9 cellular contexts compared by ENCODE assay signal in the genomic region with DNA sequence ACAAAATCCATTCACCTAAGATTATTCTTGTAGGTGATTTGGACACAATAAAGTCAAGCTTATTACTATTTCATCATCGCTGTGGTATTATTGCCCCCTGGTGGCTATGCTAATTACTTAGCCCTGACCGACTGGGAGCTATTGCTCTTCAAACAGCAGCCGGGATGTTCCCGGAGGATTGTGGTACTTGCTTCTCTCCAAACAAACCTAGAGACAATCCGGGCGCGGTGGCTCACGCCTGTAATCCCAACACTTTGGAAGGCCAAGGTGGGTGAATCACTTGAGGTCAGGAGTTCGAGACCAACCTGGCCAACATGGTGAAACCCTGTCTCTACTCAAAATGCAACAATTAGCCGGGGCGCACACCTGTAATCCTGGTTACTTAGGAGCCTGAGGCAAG. TPM values are rescaled to one million over a fixed set of nuclear protein-coding genes. Genes with fewer than 3 reads are reported as not detected.
DNase-seq lines count a peak whose midpoint lies in the region; ATAC-seq, FAIRE-seq and TF ChIP-seq lines count a peak whose summit lies in the region.
"Had no signal": no experiment of that assay in that cellular context is flagged by ENCODE, and none has a peak within 500 bp of the region (broad histone marks: within the 10 kb centered on the region; RNA-seq: fewer than 3 reads in every experiment).

No MANE protein-coding gene starts in this region.

- H3K36me3 Mint-ChIP-seq in Calu3 (ENCODE audit: insufficient read depth, unreplicated experiment), result no peaks in the 10 kb centered on the region

- H3K79me2 ChIP-seq in PC-3 (ENCODE audit: low read length) (no peaks in the 10 kb centered on the region), mammary epithelial cell (ENCODE audit: insufficient read depth, low read length) (no peaks in the 10 kb centered on the region), keratinocyte (ENCODE audit: control insufficient read depth, insufficient read depth, low read length) (no peaks in the 10 kb centered on the region)

- H3K4me3 Mint-ChIP-seq in Calu3 (ENCODE audit: low read depth, unreplicated experiment), result no peak overlapping the region

- H3K4me3 ChIP-seq in H7 (ENCODE audit: insufficient read depth, low read depth, low read length) (no peak overlapping the region), PC-3 (ENCODE audit: low read length) (no peak overlapping the region), mammary epithelial cell (replicated peaks in 1 of 3; ENCODE audit: insufficient read depth in 1 of 3, low read depth in 2 of 3, low read length in 3 of 3) (no peak overlapping the region), keratinocyte (ENCODE audit: control insufficient read depth in 2 of 3, extremely low read depth in 1 of 3, insufficient read depth in 2 of 3, low read depth in 1 of 3, low read length in 3 of 3) (no peak overlapping the region), thyroid gland (replicated peaks in 1 of 3) (no peak overlapping the region)

- no peaks in the 10 kb centered on the region for H3K27me3 ChIP-seq in H7 (ENCODE audit: control insufficient read depth, insufficient read depth, low read length)
- H3K27me3 ChIP-seq in PC-3 (ENCODE audit: low read length), result no peaks in the 10 kb centered on the region
- peaks cover 4% of the 10 kb centered on the region for H3K27me3 ChIP-seq in mammary epithelial cell (ENCODE audit: insufficient read depth, low read length)
- H3K27me3 ChIP-seq in keratinocyte (ENCODE audit: control insufficient read depth, extremely low read depth, insufficient read depth, low read length), result no peaks in the 10 kb centered on the region
- H3K27me3 ChIP-seq in thyroid gland, result no peaks in the 10 kb centered on the region

- H3K4me1 Mint-ChIP-seq in Calu3 (ENCODE audit: low read depth, unreplicated experiment), result no peaks in the 10 kb centered on the region

- H3K9me1 ChIP-seq in keratinocyte (ENCODE audit: control insufficient read depth, extremely low read depth, insufficient read depth, low read length), result no peaks in the 10 kb centered on the region

- dilution Hi-C loops in mammary epithelial cell (cut with HindIII; ENCODE audit: low sequenced_read_pairs) (loop anchor here (5.0 kb wide), 2 partner anchors 49 to 74 kb away; no protein-coding TSS in a partner anchor), keratinocyte (cut with MboI; ENCODE audit: extremely low pct_ligation_motif_present, low sequenced_read_pairs) (no loop called here)

- no peak overlapping the region for H2AFZ ChIP-seq in PC-3 (ENCODE audit: low read length)
- peak overlapping the region; percentile 31 for H2AFZ ChIP-seq in mammary epithelial cell (ENCODE audit: low read depth, low read length)
- no peak overlapping the region for H2AFZ ChIP-seq in keratinocyte (ENCODE audit: control insufficient read depth, low read length)

- H3K27me3 Mint-ChIP-seq in Calu3 (ENCODE audit: unreplicated experiment), result peaks cover under 1% of the 10 kb centered on the region

- DNase-seq in Calu3 (peak; percentile 66), H7 (peak; percentile 46), PC-3 (peak; percentile 93), mammary epithelial cell (peak; percentile 59), keratinocyte (ENCODE audit: low read depth, low spot score) (peak; percentile 40), thyroid gland (peak; percentile 36 to 37)

- TF ChIP-seq POLR2A in thyroid gland (IDR thresholded peaks at IDR 0.05), result no peak

- no peaks in the 10 kb centered on the region for H3F3A ChIP-seq in PC-3 (ENCODE audit: low read length, unreplicated experiment)

- 2% methylated on average over 9 of the region's 11 CpGs for WGBS in mammary epithelial cell (ENCODE audit: low coverage, missing lambda C conversion rate)
- WGBS in thyroid gland, 2 donors, result 31 to 37% methylated on average over 11 of the region's 11 CpGs

- no peaks in the 10 kb centered on the region for H4K20me1 ChIP-seq in PC-3 (ENCODE audit: low read length)
- no peaks in the 10 kb centered on the region for H4K20me1 ChIP-seq in mammary epithelial cell (ENCODE audit: insufficient read depth, low read length)
- no peaks in the 10 kb centered on the region for H4K20me1 ChIP-seq in keratinocyte (ENCODE audit: control insufficient read depth, extremely low read depth, insufficient read depth, low read length)

- H3K9ac ChIP-seq in PC-3 (ENCODE audit: low read length) (no peak overlapping the region), mammary epithelial cell (ENCODE audit: insufficient read depth, low read length) (no peak overlapping the region), keratinocyte (ENCODE audit: control insufficient read depth, extremely low read depth, insufficient read depth, low read length) (no peak overlapping the region)

- peak; percentile 84 for FAIRE-seq in keratinocyte (lab: Jason Lieb, UNC)

- H3K27ac ChIP-seq in PC-3 (ENCODE audit: low read length) (no peak overlapping the region), mammary epithelial cell (ENCODE audit: insufficient read depth, low read depth, low read length) (no peak overlapping the region), keratinocyte (ENCODE audit: control insufficient read depth, insufficient read depth, low read length) (no peak overlapping the region), thyroid gland (no peak overlapping the region)

- POLR2A ChIA-PET in PC-3 (lab: Charles Lee; ENCODE audit: unreplicated experiment), result interaction anchor here (0.6 to 0.8 kb wide), 3 partner anchors 220 to 729 kb away, joined by 3 to 7 read pairs (median 5); no protein-coding TSS in a partner anchor

- in situ Hi-C loops in mammary epithelial cell (cut with MboI; ENCODE audit: low sequenced_read_pairs in 2 of 2), result loop anchor here in 1 of 2 donors (10.0 to 25.0 kb wide), 2 partner anchors 322 to 574 kb away; a partner anchor contains a TSS

- H3K4me1 ChIP-seq in PC-3 (ENCODE audit: insufficient read depth, low read length) (no peaks in the 10 kb centered on the region), mammary epithelial cell (ENCODE audit: insufficient read depth, low read length) (no peaks in the 10 kb centered on the region), keratinocyte (ENCODE audit: control insufficient read depth, extremely low read depth, insufficient read depth, low read length) (no peaks in the 10 kb centered on the region), thyroid gland (no peaks in the 10 kb centered on the region)

- peaks cover 2% of the 10 kb centered on the region for H3K9me3 Mint-ChIP-seq in Calu3 (ENCODE audit: low read depth, unreplicated experiment)

- H3K9me2 ChIP-seq in PC-3 (replicated peaks; ENCODE audit: low read length), result no peaks in the 10 kb centered on the region

- intact Hi-C loops in Calu3 (cut with micrococcal nuclease; ENCODE audit: unreplicated experiment) (loop anchor here (1.0 to 10.0 kb wide), 3 partner anchors 322 to 754 kb away; no protein-coding TSS in a partner anchor), PC-3 (cut with micrococcal nuclease) (loop anchor here (1.0 to 10.0 kb wide), 4 partner anchors 121 to 592 kb away; no protein-coding TSS in a partner anchor), mammary epithelial cell (cut with micrococcal nuclease) (loop anchor here (1.0 to 5.0 kb wide), 6 partner anchors 34 to 799 kb away; no protein-coding TSS in a partner anchor), thyroid gland (cut with DNase I) (no loop called here)

- BruUV-seq in Calu3 (replicated peaks; lab: Mats Ljungman, UMichigan), result no TSS peak
- no TSS peak for BruUV-seq in PC-3 (replicated peaks; lab: Mats Ljungman, UMichigan)
- no TSS peak for BruUV-seq in mammary epithelial cell (replicated peaks; lab: Mats Ljungman, UMichigan)

- TF ChIP-seq CTCF in Calu3 (IDR thresholded peaks at IDR 0.05; ENCODE audit: unreplicated experiment) (peak; percentile 55), PC-3 (conservative IDR thresholded peaks at IDR 0.05; ENCODE audit: low read depth, low read length) (peak; percentile 83), mammary epithelial cell (conservative IDR thresholded peaks at IDR 0.05 in 1 of 2, IDR thresholded peaks at IDR 0.05 in 1 of 2; ENCODE audit: extremely low read depth in 1 of 2, insufficient read depth in 1 of 2, low read depth in 1 of 2, low read length in 2 of 2) (peak; percentile 54 to 71), keratinocyte (optimal IDR thresholded peaks at IDR 0.05 in 1 of 3, IDR thresholded peaks at IDR 0.05 in 1 of 3, conservative IDR thresholded peaks at IDR 0.05 in 1 of 3; ENCODE audit: extremely low read depth in 1 of 3, insufficient read depth in 2 of 3, low read length in 3 of 3) (peak; percentile 50 to 74 (median 54)), thyroid gland (IDR thresholded peaks at IDR 0.05) (peak in 5 of 6 experiments; percentile 37 to 67 (median 56))

- H3K4me2 ChIP-seq in PC-3 (ENCODE audit: low read length), result peak overlapping the region; percentile 11; the same call in 1 of the 2 replicates
- no peak overlapping the region for H3K4me2 ChIP-seq in mammary epithelial cell (ENCODE audit: insufficient read depth, low read depth, low read length)
- H3K4me2 ChIP-seq in keratinocyte (ENCODE audit: control insufficient read depth, extremely low read depth, insufficient read depth, low read depth, low read length), result peak overlapping the region; percentile 37

- H3K36me3 ChIP-seq in H7 (replicated peaks; ENCODE audit: control insufficient read depth, insufficient read depth, low read length), result no peaks in the 10 kb centered on the region
- no peaks in the 10 kb centered on the region for H3K36me3 ChIP-seq in PC-3 (ENCODE audit: low read depth, low read length)
- H3K36me3 ChIP-seq in mammary epithelial cell (ENCODE audit: insufficient read depth, low read length), result no peaks in the 10 kb centered on the region
- H3K36me3 ChIP-seq in keratinocyte (ENCODE audit: control insufficient read depth in 2 of 2, extremely low read depth in 1 of 2, insufficient read depth in 2 of 2, low read length in 2 of 2), result no peaks in the 10 kb centered on the region
- no peaks in the 10 kb centered on the region for H3K36me3 ChIP-seq in thyroid gland

- H3K27ac Mint-ChIP-seq in Calu3 (ENCODE audit: unreplicated experiment), result no peak overlapping the region

- ATAC-seq in PC-3 (peak; percentile 96), GM18907 (IDR thresholded peaks at IDR 0.05; ENCODE audit: unreplicated experiment) (no peak), GM21367 (IDR thresholded peaks at IDR 0.05; ENCODE audit: unreplicated experiment) (no peak)

- no peaks in the 10 kb centered on the region for H3K9me3 ChIP-seq in PC-3 (ENCODE audit: low read length)
- no peaks in the 10 kb centered on the region for H3K9me3 ChIP-seq in mammary epithelial cell (replicated peaks; ENCODE audit: insufficient read depth, low read length)
- no peaks in the 10 kb centered on the region for H3K9me3 ChIP-seq in keratinocyte (ENCODE audit: control insufficient read depth, low read depth, low read length)
- no peaks in the 10 kb centered on the region for H3K9me3 ChIP-seq in thyroid gland

- CTCF ChIA-PET in Calu3 (lab: Charles Lee) (interaction anchor here (0.6 to 1.5 kb wide), 9 partner anchors 10 to 800 kb away, joined by 3 to 16 read pairs (median 5); no protein-coding TSS in a partner anchor), PC-3 (lab: Charles Lee) (interaction anchor here (0.5 to 1.1 kb wide), 14 partner anchors 10 to 677 kb away, joined by 3 to 10 read pairs (median 4); no protein-coding TSS in a partner anchor), mammary epithelial cell (lab: Charles Lee; ENCODE audit: low non-redundant PET) (interaction anchor here (0.5 to 0.8 kb wide), 6 partner anchors 13 to 347 kb away, joined by 3 to 10 read pairs (median 4); no protein-coding TSS in a partner anchor)

RNA-seq across cellular contexts. Expression of a gene that starts 15.4 kb away (rescaled TPM):
- total RNA-seq in Calu3 (2022), result 0.68 and 0.73 TPM in 2 replicates
- not detected in 2 replicates for total RNA-seq in H7 (2014; rRNA removed; shearing (Covaris generic))
- total RNA-seq in PC-3 (2014; rRNA removed), result not detected in 2 replicates
- total RNA-seq in mammary epithelial cell, result not detected
- polyA plus RNA-seq in mammary epithelial cell, result not detected
- polyA minus RNA-seq in mammary epithelial cell, result not detected
- not detected in 3 replicates for polyA plus RNA-seq in keratinocyte
- polyA plus RNA-seq in keratinocyte (2011; ENCODE audit: low read depth), result not detected
- polyA plus RNA-seq in keratinocyte (2011; cell fraction: cytosol; rRNA removed), result not detected in 2 replicates
- polyA plus RNA-seq in keratinocyte (2011; cell fraction: nucleus; rRNA removed), result not detected in 2 replicates
- polyA plus RNA-seq in keratinocyte (2012; ENCODE audit: low replicate concordance), result not detected in 2 replicates
- not detected in 3 replicates for polyA minus RNA-seq in keratinocyte
- not detected for polyA minus RNA-seq in keratinocyte (2011; cell fraction: cytosol; rRNA and poly(A)+ RNA removed)
- not detected in 2 replicates for polyA minus RNA-seq in keratinocyte (2011; cell fraction: nucleus; rRNA and poly(A)+ RNA removed)
- not detected for total RNA-seq in thyroid gland
- total RNA-seq: T-helper 2 cell treated with Interferon-gamma antibody and Interleukin-4, amounts not matched to agents 100 ng/mL and 5 ng/mL, for 36 hours had no signal

Comparison
In these comparisons a context has a peak if more than half of its experiments do, and no peak if none do; other contexts are left out.
1. DNase-seq: peak in every context shown above with its lines; median percentile 93 in PC-3; 66 in Calu3; 59 in mammary epithelial cell; 46 in H7; 40 in keratinocyte; 36 in thyroid gland.